ENCODE assay signal across 10 cellular contexts in the genomic region with DNA sequence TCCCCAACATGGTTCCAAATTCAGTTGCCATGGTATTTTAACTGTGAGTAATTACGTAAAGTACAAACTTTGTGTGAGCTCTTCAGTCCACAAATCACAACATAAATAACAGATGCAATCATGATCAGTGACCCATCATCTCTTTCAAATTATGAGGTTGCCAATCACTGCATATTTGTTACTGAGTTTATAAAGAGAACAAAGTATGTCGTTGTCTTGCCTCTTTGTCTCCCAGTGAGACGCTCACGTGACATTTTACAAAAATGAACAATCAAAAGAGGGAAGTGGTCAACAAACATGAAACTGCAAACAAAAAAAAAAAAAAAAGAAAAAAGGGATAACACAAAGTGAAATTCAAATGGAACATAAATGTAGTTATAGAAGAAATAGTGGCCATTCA.
DNase-seq lines count a peak whose midpoint lies in the region; ATAC-seq and TF ChIP-seq lines count a peak whose summit lies in the region.
"Had no signal": no experiment of that assay in that cellular context is flagged by ENCODE, and none has a peak within 500 bp of the region (broad histone marks: within the 10 kb centered on the region; RNA-seq: fewer than 3 reads in every experiment).

No MANE protein-coding gene starts in this region.

- no peaks in the 10 kb centered on the region for H3K79me2 ChIP-seq in hepatocyte

- no peak overlapping the region for H3K4me3 Mint-ChIP-seq in activated naive CD4-positive, alpha-beta T cell treated with anti-CD3 and anti-CD28 coated beads, Interleukin-2, amount 50 U/mL, for 24 hours
- H3K4me3 Mint-ChIP-seq: T-helper 2 cell treated with Interferon-gamma antibody and Interleukin-4, amounts not matched to agents 5 μg/mL and 100 μg/mL, for 36 hours had no signal

- H3K4me1 Mint-ChIP-seq in activated naive CD4-positive, alpha-beta T cell treated with anti-CD3 and anti-CD28 coated beads, Interleukin-2, amount 50 U/mL, for 24 hours = no peaks in the 10 kb centered on the region

- TF ChIP-seq CTCF in A673 (conservative IDR thresholded peaks at IDR 0.05; ENCODE audit: low read depth, low read length) (no peak), hepatocyte (IDR thresholded peaks at IDR 0.05; ENCODE audit: poor library complexity) (no peak)

- H3K36me3 ChIP-seq in A673 (ENCODE audit: insufficient read depth, low read length, poor library complexity, severe bottlenecking) (no peaks in the 10 kb centered on the region), hepatocyte (replicated peaks; ENCODE audit: insufficient read depth, low read depth) (no peaks in the 10 kb centered on the region)

- H3K27me3 Mint-ChIP-seq in activated naive CD4-positive, alpha-beta T cell treated with anti-CD3 and anti-CD28 coated beads, Interleukin-2, amount 50 U/mL, for 24 hours = no peaks in the 10 kb centered on the region

- CTCF ChIA-PET in A673 (lab: Charles Lee) = no interaction called here

- DNase-seq in activated naive CD4-positive, alpha-beta T cell treated with Interleukin-2 at 50 U/mL for 16 hours = no peak
- peak; percentile 83 for DNase-seq in NOMO-1 treated with DMSO at 0.1 percent for 48 hours (lab: John Stamatoyannopoulos, UW; ENCODE audit: unreplicated experiment)
- DNase-seq in G401 (ENCODE audit: low spot score) = no peak
- no peak for DNase-seq in A673 (ENCODE audit: low spot score)
- no peak for DNase-seq in hepatocyte (ENCODE audit: low spot score)
- DNase-seq: activated naive CD4-positive, alpha-beta T cell treated with anti-CD3 and anti-CD28 coated beads, Interleukin-2, amount 50 U/mL, for 16 hours had no signal

- ATAC-seq in HG02884 (IDR thresholded peaks at IDR 0.05; ENCODE audit: unreplicated experiment) (peak; percentile 58), esophagus mucosa (no peak)

- peak overlapping the region; percentile 62 for H3K27ac Mint-ChIP-seq in activated naive CD4-positive, alpha-beta T cell treated with anti-CD3 and anti-CD28 coated beads, Interleukin-2, amount 50 U/mL, for 24 hours
- H3K27ac Mint-ChIP-seq: T-helper 2 cell treated with Interferon-gamma antibody and Interleukin-4, amounts not matched to agents 5 μg/mL and 100 μg/mL, for 36 hours had no signal

- H3K9me3 Mint-ChIP-seq in activated naive CD4-positive, alpha-beta T cell treated with anti-CD3 and anti-CD28 coated beads, Interleukin-2, amount 50 U/mL, for 24 hours = peaks cover 6% of the 10 kb centered on the region

- H3K9me2 ChIP-seq in hepatocyte (replicated peaks; ENCODE audit: insufficient read depth) = no peaks in the 10 kb centered on the region

- no peak overlapping the region for H3K4me2 ChIP-seq in hepatocyte

- no peak overlapping the region for H3K4me3 ChIP-seq in A673 (ENCODE audit: low read depth, low read length, poor library complexity, severe bottlenecking)
- H3K4me3 ChIP-seq in hepatocyte = no peak overlapping the region

- H3K27me3 ChIP-seq in A673 (replicated peaks; ENCODE audit: insufficient read depth, low read depth, low read length, poor library complexity) = no peaks in the 10 kb centered on the region
- H3K27me3 ChIP-seq in hepatocyte = no peaks in the 10 kb centered on the region

- H2AFZ ChIP-seq in hepatocyte = no peak overlapping the region

- no peak overlapping the region for H3K27ac ChIP-seq in A673 (ENCODE audit: low read depth, low read length, poor library complexity, severe bottlenecking)
- H3K27ac ChIP-seq in hepatocyte = no peak overlapping the region

- H3K36me3 Mint-ChIP-seq in activated naive CD4-positive, alpha-beta T cell treated with anti-CD3 and anti-CD28 coated beads, Interleukin-2, amount 50 U/mL, for 24 hours = peaks cover 44% of the 10 kb centered on the region

- intact Hi-C loops in A673 (cut with micrococcal nuclease; ENCODE audit: unreplicated experiment) = no loop called here

- in situ Hi-C loops in G401 (cut with HindIII; ENCODE audit: low sequenced_read_pairs) = no loop called here

- H4K20me1 ChIP-seq in hepatocyte (ENCODE audit: insufficient read depth, poor library complexity, severe bottlenecking) = no peaks in the 10 kb centered on the region

- H3K4me1 ChIP-seq in A673 (ENCODE audit: insufficient read depth, low read length, poor library complexity, severe bottlenecking) (no peaks in the 10 kb centered on the region), hepatocyte (ENCODE audit: insufficient read depth) (no peaks in the 10 kb centered on the region)

- 91% methylated on average over 4 of the region's 4 CpGs for WGBS in hepatocyte (ENCODE audit: low lambda C conversion rate, missing lambda C conversion rate)

- H3K9me3 ChIP-seq in A673 (ENCODE audit: low read depth, low read length, poor library complexity, severe bottlenecking) (no peaks in the 10 kb centered on the region), hepatocyte (ENCODE audit: low read depth) (no peaks in the 10 kb centered on the region)

- no TSS peak for BruUV-seq in A673 (replicated peaks; lab: Mats Ljungman, UMichigan)

- POLR2A ChIA-PET in A673 (lab: Charles Lee; ENCODE audit: low non-redundant PET) = no interaction called here
